ENCODE assay signal across 25 cellular contexts in the genomic region with DNA sequence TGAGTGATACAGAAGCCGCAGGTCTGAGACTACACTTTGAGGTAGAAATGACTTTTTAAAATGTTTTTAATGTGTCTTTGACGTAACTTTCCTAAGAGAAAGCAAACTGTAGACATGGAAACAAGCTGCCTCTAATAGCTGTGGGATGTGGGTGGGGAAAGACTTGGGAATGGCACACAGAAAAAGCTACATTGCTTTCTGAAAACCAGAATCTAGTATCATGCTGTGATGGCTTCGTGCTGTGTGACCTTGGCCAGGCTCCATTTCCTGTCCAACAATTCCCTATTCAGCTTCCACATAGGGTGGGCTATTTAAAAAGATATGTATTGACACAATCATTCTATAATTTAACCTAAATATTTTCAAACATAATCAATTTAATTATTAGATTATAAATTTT.
"Had no signal": no experiment of that assay in that cellular context is flagged by ENCODE, and none has a peak within 500 bp of the region (broad histone marks: within the 10 kb centered on the region; RNA-seq: fewer than 3 reads in every experiment).

No MANE protein-coding gene starts in this region.

- H3K4me3 Mint-ChIP-seq: activated CD4-positive, alpha-beta T cell treated with anti-CD3 and anti-CD28 coated beads, Interleukin-2, amount 10 ng/mL, durations not matched to agents 7 days and 5 days; activated naive CD4-positive, alpha-beta T cell treated with anti-CD3 and anti-CD28 coated beads for 36 hours; activated naive CD8-positive, alpha-beta T cell treated with anti-CD3 and anti-CD28 coated beads, Interleukin-2, amount 50 U/mL, for 24 hours; activated T-cell treated with anti-CD3 and anti-CD28 coated beads, Interleukin-2, amount 50 U/mL, for 4 hours; immature natural killer cell; naive B cell; neural crest cell had no signal

- H3K36me3 Mint-ChIP-seq: naive B cell had no signal

- H3K9me3 Mint-ChIP-seq: activated CD4-positive, alpha-beta T cell treated with anti-CD3 and anti-CD28 coated beads, Interleukin-2, amount 10 ng/mL, durations not matched to agents 7 days and 5 days; activated T-cell treated with anti-CD3 and anti-CD28 coated beads, Interleukin-2, amount 50 U/mL, for 4 hours had no signal

- DNase-seq: activated CD4-positive, alpha-beta T cell treated with anti-CD3 and anti-CD28 coated beads, Interleukin-2, amount 10 ng/mL, durations not matched to agents 7 days and 5 days; activated CD8-positive, alpha-beta memory T cell treated with anti-CD3 and anti-CD28 coated beads, Interleukin-2, amount 50 U/mL, for 4 hours; activated naive CD4-positive, alpha-beta T cell treated with anti-CD3 and anti-CD28 coated beads for 36 hours; activated naive CD8-positive, alpha-beta T cell treated with anti-CD3 and anti-CD28 coated beads, Interleukin-2, amount 50 U/mL, for 24 hours; activated T-cell treated with anti-CD3 and anti-CD28 coated beads, Interleukin-2, amount 50 U/mL, for 4 hours; anterior cingulate cortex; cerebellar nuclear complex; effector CD4-positive, alpha-beta T cell; heart right ventricle; immature natural killer cell; kidney glomerular epithelial cell; left ventricle myocardium inferior; mammary epithelial cell; naive B cell; stimulated activated CD4-positive, alpha-beta T cell treated with anti-CD3 and anti-CD28 coated beads, Interleukin-12 subunit alpha, Interleukin-12 subunit beta, amount 100 ng/mL, for 4 hours; stimulated activated CD4-positive, alpha-beta T cell treated with anti-CD3 and anti-CD28 coated beads, Interleukin-1b, Interleukin-23, amount 100 ng/mL, for 48 hours; stimulated activated naive CD8-positive, alpha-beta T cell treated with anti-CD3 and anti-CD28 coated beads, Interleukin-15, Interleukin-2, amounts not matched to agents 100 U/mL and 50 U/mL, for 24 hours; substantia nigra had no signal

- H3K27ac Mint-ChIP-seq: activated CD4-positive, alpha-beta T cell treated with anti-CD3 and anti-CD28 coated beads, Interleukin-2, amount 10 ng/mL, durations not matched to agents 7 days and 5 days; activated naive CD4-positive, alpha-beta T cell treated with anti-CD3 and anti-CD28 coated beads for 36 hours; activated naive CD8-positive, alpha-beta T cell treated with anti-CD3 and anti-CD28 coated beads, Interleukin-2, amount 50 U/mL, for 24 hours; immature natural killer cell had no signal

- H3K4me3 ChIP-seq: breast epithelium, gastroesophageal sphincter, heart right ventricle, left ventricle myocardium inferior, prostate gland, right atrium auricular region, tibial nerve, vagina had no signal

- H3K27me3 Mint-ChIP-seq: activated CD4-positive, alpha-beta T cell treated with anti-CD3 and anti-CD28 coated beads, Interleukin-2, amount 10 ng/mL, durations not matched to agents 7 days and 5 days; activated naive CD8-positive, alpha-beta T cell treated with anti-CD3 and anti-CD28 coated beads, Interleukin-2, amount 50 U/mL, for 24 hours; naive B cell had no signal

- H3K4me1 Mint-ChIP-seq: activated CD4-positive, alpha-beta T cell treated with anti-CD3 and anti-CD28 coated beads, Interleukin-2, amount 10 ng/mL, durations not matched to agents 7 days and 5 days; activated naive CD8-positive, alpha-beta T cell treated with anti-CD3 and anti-CD28 coated beads, Interleukin-2, amount 50 U/mL, for 24 hours; immature natural killer cell; naive B cell; neural crest cell had no signal
